12 cellular contexts compared by ENCODE assay signal in the genomic region with DNA sequence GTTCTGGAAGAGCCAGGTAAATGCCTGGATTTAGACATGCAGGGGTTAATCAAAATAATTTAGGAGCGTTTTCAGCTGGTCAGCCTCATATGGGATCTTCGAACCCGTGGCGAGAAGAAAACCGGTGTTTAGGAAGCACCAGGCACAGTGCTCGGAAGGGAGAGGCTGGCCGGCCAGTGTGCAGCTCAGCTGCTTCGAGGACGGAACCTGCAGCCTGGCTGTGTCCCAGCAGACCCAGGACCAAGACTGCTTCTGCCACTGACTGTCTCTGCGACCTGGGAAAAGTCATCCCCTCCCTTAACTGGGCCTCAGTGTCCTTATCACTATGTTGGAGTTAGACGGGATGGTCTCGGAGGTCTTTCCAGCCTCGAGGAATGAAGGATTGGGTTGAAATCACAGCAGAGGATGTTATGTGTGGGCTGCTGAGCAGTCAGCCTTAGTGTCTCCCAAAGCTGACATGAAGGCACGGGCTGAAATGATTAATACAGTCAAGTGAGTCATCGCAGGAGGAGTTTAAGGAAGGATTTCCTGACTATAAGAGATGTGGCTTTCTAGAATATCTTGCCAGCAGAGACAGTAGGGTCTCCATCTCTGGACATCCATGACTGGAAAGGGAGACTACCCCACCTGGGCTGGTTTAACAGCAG. TPM values are rescaled to one million over a fixed set of nuclear protein-coding genes. Genes with fewer than 3 reads are reported as not detected.
DNase-seq lines count a peak whose midpoint lies in the region; ATAC-seq and TF ChIP-seq lines count a peak whose summit lies in the region.
"Had no signal": no experiment of that assay in that cellular context is flagged by ENCODE, and none has a peak within 500 bp of the region (broad histone marks: within the 10 kb centered on the region; RNA-seq: fewer than 3 reads in every experiment).

No MANE protein-coding gene starts in this region.

- H3K4me1 ChIP-seq in breast epithelium = no peaks in the 10 kb centered on the region

- no peak for TF ChIP-seq POLR2A in breast epithelium (IDR thresholded peaks at IDR 0.05)

- no peaks in the 10 kb centered on the region for H3K9me3 ChIP-seq in breast epithelium
- H3K9me3 ChIP-seq: BLaER1 had no signal

- intact Hi-C loops in MCF 10A (cut with micrococcal nuclease) (no loop called here), breast epithelium (cut with DNase I; ENCODE audit: low total_unique reads) (no loop called here)

- no peaks in the 10 kb centered on the region for H3K27me3 ChIP-seq in breast epithelium
- H3K27me3 ChIP-seq: BLaER1 had no signal

- H3K36me3 Mint-ChIP-seq in MCF 10A (ENCODE audit: insufficient read depth, unreplicated experiment) (no peaks in the 10 kb centered on the region), type B pancreatic cell (no peaks in the 10 kb centered on the region)

- no TSS peak for BruUV-seq in MCF 10A (replicated peaks; lab: Mats Ljungman, UMichigan)

- no peak overlapping the region for H3K4me3 ChIP-seq in breast epithelium
- H3K4me3 ChIP-seq in fibroblast of the aortic adventitia (ENCODE audit: low read depth, low read length) = no peak overlapping the region
- H3K4me3 ChIP-seq: BLaER1 had no signal

- H3K27ac Mint-ChIP-seq in MCF 10A (ENCODE audit: low read depth, unreplicated experiment) (no peak overlapping the region), type B pancreatic cell (peak overlapping the region; percentile 42)

- H3K4me1 Mint-ChIP-seq in MCF 10A (ENCODE audit: insufficient read depth, unreplicated experiment) (peaks cover 13% of the 10 kb centered on the region), type B pancreatic cell (ENCODE audit: unreplicated experiment) (peaks cover 36% of the 10 kb centered on the region)

- POLR2A ChIA-PET in MCF 10A (lab: Yijun Ruan, JAX) = interaction anchor here (0.6 to 2.2 kb wide), 5 partner anchors 7 to 259 kb away, joined by 3 to 6 read pairs (median 3); no protein-coding TSS in a partner anchor

- DNase-seq in MCF 10A (ENCODE audit: unreplicated experiment) (peak; percentile 93), breast epithelium (ENCODE audit: low spot score in 2 of 2) (no peak), fibroblast of the aortic adventitia (ENCODE audit: low read depth) (peak; percentile 75), type B pancreatic cell (ENCODE audit: extremely low spot score, unreplicated experiment) (no peak), amygdala (lab: John Stamatoyannopoulos, UW) (no peak), cerebellar nuclear complex (lab: John Stamatoyannopoulos, UW) (no peak), RPMI8226 (no peak)
- DNase-seq: NCI-H2171 treated with DMSO at 0.1 percent for 48 hours had no signal

- H3K36me3 ChIP-seq in breast epithelium = no peaks in the 10 kb centered on the region

- ATAC-seq in SK-N-SH treated with all-trans-retinoic acid at 6 μM for 48 hours = peak; percentile 97

- CTCF ChIA-PET in MCF 10A (lab: Yijun Ruan, JAX) = interaction anchor here (0.6 to 22.1 kb wide), 10 partner anchors 8 to 294 kb away, joined by 3 to 702 read pairs (median 4); partner anchors contain the start of gene MYBPH

- H3K27me3 Mint-ChIP-seq in MCF 10A (ENCODE audit: insufficient read depth, unreplicated experiment) = no peaks in the 10 kb centered on the region
- peaks cover 34% of the 10 kb centered on the region for H3K27me3 Mint-ChIP-seq in type B pancreatic cell

- H3K4me3 Mint-ChIP-seq in MCF 10A (ENCODE audit: unreplicated experiment) = no peak overlapping the region
- no peak overlapping the region for H3K4me3 Mint-ChIP-seq in type B pancreatic cell

- no peaks in the 10 kb centered on the region for H3K9me3 Mint-ChIP-seq in MCF 10A (ENCODE audit: unreplicated experiment)
- H3K9me3 Mint-ChIP-seq in type B pancreatic cell = no peaks in the 10 kb centered on the region

- no peak overlapping the region for H3K27ac ChIP-seq in breast epithelium

- no peak for TF ChIP-seq CTCF in MCF 10A (IDR thresholded peaks at IDR 0.05; ENCODE audit: unreplicated experiment)
- TF ChIP-seq CTCF in breast epithelium (IDR thresholded peaks at IDR 0.05) = no peak
- TF ChIP-seq CTCF in fibroblast of the aortic adventitia (IDR thresholded peaks at IDR 0.05; ENCODE audit: insufficient read depth, low read length) = no peak
- TF ChIP-seq CTCF in type B pancreatic cell (conservative IDR thresholded peaks at IDR 0.05) = no peak

TF ChIP-seq in SK-N-SH treated with all-trans-retinoic acid at 6 μM for 48 hours, 23 proteins besides CTCF, POLR2A, EP300 and RAD21:
- TF ChIP-seq, protein P1, sequence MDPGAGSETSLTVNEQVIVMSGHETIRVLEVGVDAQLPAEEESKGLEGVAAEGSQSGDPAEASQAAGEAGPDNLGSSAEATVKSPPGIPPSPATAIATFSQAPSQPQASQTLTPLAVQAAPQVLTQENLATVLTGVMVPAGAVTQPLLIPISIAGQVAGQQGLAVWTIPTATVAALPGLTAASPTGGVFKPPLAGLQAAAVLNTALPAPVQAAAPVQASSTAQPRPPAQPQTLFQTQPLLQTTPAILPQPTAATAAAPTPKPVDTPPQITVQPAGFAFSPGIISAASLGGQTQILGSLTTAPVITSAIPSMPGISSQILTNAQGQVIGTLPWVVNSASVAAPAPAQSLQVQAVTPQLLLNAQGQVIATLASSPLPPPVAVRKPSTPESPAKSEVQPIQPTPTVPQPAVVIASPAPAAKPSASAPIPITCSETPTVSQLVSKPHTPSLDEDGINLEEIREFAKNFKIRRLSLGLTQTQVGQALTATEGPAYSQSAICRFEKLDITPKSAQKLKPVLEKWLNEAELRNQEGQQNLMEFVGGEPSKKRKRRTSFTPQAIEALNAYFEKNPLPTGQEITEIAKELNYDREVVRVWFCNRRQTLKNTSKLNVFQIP (CRISPR knock-in tag; IDR thresholded peaks at IDR 0.05; ENCODE audit: borderline replicate concordance, low read depth) = no peak
- TF ChIP-seq, protein P2, sequence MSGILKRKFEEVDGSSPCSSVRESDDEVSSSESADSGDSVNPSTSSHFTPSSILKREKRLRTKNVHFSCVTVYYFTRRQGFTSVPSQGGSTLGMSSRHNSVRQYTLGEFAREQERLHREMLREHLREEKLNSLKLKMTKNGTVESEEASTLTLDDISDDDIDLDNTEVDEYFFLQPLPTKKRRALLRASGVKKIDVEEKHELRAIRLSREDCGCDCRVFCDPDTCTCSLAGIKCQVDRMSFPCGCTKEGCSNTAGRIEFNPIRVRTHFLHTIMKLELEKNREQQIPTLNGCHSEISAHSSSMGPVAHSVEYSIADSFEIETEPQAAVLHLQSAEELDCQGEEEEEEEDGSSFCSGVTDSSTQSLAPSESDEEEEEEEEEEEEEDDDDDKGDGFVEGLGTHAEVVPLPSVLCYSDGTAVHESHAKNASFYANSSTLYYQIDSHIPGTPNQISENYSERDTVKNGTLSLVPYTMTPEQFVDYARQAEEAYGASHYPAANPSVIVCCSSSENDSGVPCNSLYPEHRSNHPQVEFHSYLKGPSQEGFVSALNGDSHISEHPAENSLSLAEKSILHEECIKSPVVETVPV (CRISPR knock-in tag; IDR thresholded peaks at IDR 0.05) = no peak
- TF ChIP-seq, protein P3, sequence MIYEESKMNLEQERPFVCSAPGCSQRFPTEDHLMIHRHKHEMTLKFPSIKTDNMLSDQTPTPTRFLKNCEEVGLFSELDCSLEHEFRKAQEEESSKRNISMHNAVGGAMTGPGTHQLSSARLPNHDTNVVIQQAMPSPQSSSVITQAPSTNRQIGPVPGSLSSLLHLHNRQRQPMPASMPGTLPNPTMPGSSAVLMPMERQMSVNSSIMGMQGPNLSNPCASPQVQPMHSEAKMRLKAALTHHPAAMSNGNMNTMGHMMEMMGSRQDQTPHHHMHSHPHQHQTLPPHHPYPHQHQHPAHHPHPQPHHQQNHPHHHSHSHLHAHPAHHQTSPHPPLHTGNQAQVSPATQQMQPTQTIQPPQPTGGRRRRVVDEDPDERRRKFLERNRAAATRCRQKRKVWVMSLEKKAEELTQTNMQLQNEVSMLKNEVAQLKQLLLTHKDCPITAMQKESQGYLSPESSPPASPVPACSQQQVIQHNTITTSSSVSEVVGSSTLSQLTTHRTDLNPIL (CRISPR knock-in tag; IDR thresholded peaks at IDR 0.05; ENCODE audit: low read depth) = no peak
- TF ChIP-seq, protein P4, sequence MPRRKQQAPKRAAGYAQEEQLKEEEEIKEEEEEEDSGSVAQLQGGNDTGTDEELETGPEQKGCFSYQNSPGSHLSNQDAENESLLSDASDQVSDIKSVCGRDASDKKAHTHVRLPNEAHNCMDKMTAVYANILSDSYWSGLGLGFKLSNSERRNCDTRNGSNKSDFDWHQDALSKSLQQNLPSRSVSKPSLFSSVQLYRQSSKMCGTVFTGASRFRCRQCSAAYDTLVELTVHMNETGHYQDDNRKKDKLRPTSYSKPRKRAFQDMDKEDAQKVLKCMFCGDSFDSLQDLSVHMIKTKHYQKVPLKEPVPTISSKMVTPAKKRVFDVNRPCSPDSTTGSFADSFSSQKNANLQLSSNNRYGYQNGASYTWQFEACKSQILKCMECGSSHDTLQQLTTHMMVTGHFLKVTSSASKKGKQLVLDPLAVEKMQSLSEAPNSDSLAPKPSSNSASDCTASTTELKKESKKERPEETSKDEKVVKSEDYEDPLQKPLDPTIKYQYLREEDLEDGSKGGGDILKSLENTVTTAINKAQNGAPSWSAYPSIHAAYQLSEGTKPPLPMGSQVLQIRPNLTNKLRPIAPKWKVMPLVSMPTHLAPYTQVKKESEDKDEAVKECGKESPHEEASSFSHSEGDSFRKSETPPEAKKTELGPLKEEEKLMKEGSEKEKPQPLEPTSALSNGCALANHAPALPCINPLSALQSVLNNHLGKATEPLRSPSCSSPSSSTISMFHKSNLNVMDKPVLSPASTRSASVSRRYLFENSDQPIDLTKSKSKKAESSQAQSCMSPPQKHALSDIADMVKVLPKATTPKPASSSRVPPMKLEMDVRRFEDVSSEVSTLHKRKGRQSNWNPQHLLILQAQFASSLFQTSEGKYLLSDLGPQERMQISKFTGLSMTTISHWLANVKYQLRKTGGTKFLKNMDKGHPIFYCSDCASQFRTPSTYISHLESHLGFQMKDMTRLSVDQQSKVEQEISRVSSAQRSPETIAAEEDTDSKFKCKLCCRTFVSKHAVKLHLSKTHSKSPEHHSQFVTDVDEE (CRISPR knock-in tag; IDR thresholded peaks at IDR 0.05) = no peak

RNA-seq across cellular contexts. Expression of gene PPFIA4, which starts 20.8 kb away (rescaled TPM):
- 0.16 and 0.49 TPM in 2 replicates for total RNA-seq in MCF 10A (2022)
- 1 to 10 TPM in 2 of 3 donors, under 1 TPM in 1; 0.80 to 5.6 (median 2.9) TPM for total RNA-seq in breast epithelium
- total RNA-seq in fibroblast of the aortic adventitia (ENCODE audit: low replicate concordance) = 1.3 and 10.0 TPM in 2 replicates
- total RNA-seq in type B pancreatic cell (ENCODE audit: low replicate concordance) = 0.71 and 4.9 TPM in 2 replicates

RNA-seq across cellular contexts. Expression of gene MYOG, which starts 38.7 kb away (rescaled TPM):
- total RNA-seq in MCF 10A (2022) (not detected in 2 replicates), breast epithelium (not detected), fibroblast of the aortic adventitia (ENCODE audit: low replicate concordance) (not detected in 2 replicates), type B pancreatic cell (ENCODE audit: low replicate concordance) (2.1 TPM in 1 of 2 replicates, not detected in the other)
- total RNA-seq: mononuclear cell; T-helper 1 cell treated with Interleukin-12 subunit alpha and Interleukin-12 subunit beta and Interleukin-4 antibody, amounts not matched to agents 30 ng/mL and 1 ng/mL, for 36 hours had no signal

RNA-seq across cellular contexts. Expression of gene TMEM183A, which starts 39.9 kb away (rescaled TPM):
- total RNA-seq in MCF 10A (2022) (104 and 108 TPM in 2 replicates), breast epithelium (100 to 1,000 TPM in 1 of 3 donors, 10 to 100 TPM in 2; 85.9 to 113 (median 94.1) TPM), fibroblast of the aortic adventitia (ENCODE audit: low replicate concordance) (76.2 and 118 TPM in 2 replicates), type B pancreatic cell (ENCODE audit: low replicate concordance) (75.8 and 88.2 TPM in 2 replicates)

Comparison
In these comparisons a context has a peak if more than half of its experiments do, and no peak if none do; other contexts are left out.
1. DNase-seq: peak in MCF 10A (single experiment) and fibroblast of the aortic adventitia (single experiment); none in breast epithelium (0 of 2), type B pancreatic cell (single experiment), amygdala (0 of 56), cerebellar nuclear complex (0 of 2) and RPMI8226 (single experiment).